Comparison of ENCODE assay signal across 2 cellular contexts in the genomic region with DNA sequence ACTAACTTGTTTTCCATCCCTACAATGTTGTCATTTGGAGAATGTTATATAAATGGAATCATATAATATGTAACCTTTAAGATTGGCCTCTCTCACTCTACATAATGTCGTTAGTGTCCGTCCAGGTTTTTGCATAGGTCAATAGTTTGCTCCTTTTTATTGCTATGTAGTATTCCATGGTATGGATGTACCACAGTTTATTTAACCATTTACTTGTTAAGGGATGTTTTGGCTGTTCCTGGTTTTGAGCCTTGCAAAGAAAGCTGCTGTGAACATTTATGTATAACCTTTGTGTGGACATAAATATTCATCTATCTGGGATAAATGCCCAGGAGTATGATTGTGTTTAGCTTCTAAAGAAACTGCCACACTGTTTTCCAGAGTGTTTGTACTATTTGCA.
TF ChIP-seq lines count a peak whose summit lies in the region.

No MANE protein-coding gene starts in this region.

TF ChIP-seq in SK-N-SH, 30 proteins besides CTCF, POLR2A, EP300 and RAD21 (continued from another document):
- TF ChIP-seq USF1 (IDR thresholded peaks at IDR 0.05; ENCODE audit: borderline replicate concordance, low read depth) (no peak), TAF1 (IDR thresholded peaks at IDR 0.05; ENCODE audit: borderline replicate concordance, low read depth, low read length) (no peak), RXRA (IDR thresholded peaks at IDR 0.05; ENCODE audit: borderline replicate concordance, low read depth) (no peak), MAX (IDR thresholded peaks at IDR 0.05; ENCODE audit: low read depth) (no peak)
- TF ChIP-seq, protein P1, sequence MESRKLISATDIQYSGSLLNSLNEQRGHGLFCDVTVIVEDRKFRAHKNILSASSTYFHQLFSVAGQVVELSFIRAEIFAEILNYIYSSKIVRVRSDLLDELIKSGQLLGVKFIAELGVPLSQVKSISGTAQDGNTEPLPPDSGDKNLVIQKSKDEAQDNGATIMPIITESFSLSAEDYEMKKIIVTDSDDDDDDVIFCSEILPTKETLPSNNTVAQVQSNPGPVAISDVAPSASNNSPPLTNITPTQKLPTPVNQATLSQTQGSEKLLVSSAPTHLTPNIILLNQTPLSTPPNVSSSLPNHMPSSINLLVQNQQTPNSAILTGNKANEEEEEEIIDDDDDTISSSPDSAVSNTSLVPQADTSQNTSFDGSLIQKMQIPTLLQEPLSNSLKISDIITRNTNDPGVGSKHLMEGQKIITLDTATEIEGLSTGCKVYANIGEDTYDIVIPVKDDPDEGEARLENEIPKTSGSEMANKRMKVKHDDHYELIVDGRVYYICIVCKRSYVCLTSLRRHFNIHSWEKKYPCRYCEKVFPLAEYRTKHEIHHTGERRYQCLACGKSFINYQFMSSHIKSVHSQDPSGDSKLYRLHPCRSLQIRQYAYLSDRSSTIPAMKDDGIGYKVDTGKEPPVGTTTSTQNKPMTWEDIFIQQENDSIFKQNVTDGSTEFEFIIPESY (IDR thresholded peaks at IDR 0.05; ENCODE audit: borderline replicate concordance, low read depth), result no peak

TF ChIP-seq in A549, 52 proteins besides CTCF, POLR2A, EP300 and RAD21 (continued from another document):
- 0 out of 2 replicates have a peak, but pooled peaks have one; percentile 35 for TF ChIP-seq KDM1A (IDR thresholded peaks at IDR 0.05; ENCODE audit: low read depth)
